In genomic region chr16:67104061-67104460, GRCh38 we compare ENCODE assay signal across 7 cellular contexts. TPM values are rescaled to one million over a fixed set of nuclear protein-coding genes. Genes with fewer than 3 reads are reported as not detected.
DNase-seq lines count a peak whose midpoint lies in the region; ATAC-seq and TF ChIP-seq lines count a peak whose summit lies in the region.
"Had no signal": no experiment of that assay in that cellular context is flagged by ENCODE, and none has a peak within 500 bp of the region (broad histone marks: within the 10 kb centered on the region; RNA-seq: fewer than 3 reads in every experiment).

No MANE protein-coding gene starts in this region.

- H3K36me3 ChIP-seq in adipocyte (ENCODE audit: control insufficient read depth, insufficient read depth, low read length, severe bottlenecking) = peaks cover 7% of the 10 kb centered on the region
- no peaks in the 10 kb centered on the region for H3K36me3 ChIP-seq in colonic mucosa

- TF ChIP-seq CTCF in HFF-Myc (IDR thresholded peaks at IDR 0.05; ENCODE audit: low read depth, low read length, missing control alignments) = peak; percentile 52
- no peak for TF ChIP-seq CTCF in colonic mucosa (IDR thresholded peaks at IDR 0.05)

- no peak for DNase-seq in HFF-Myc (ENCODE audit: extremely low read depth, low read depth)
- peak; percentile 42 for DNase-seq in adipocyte (ENCODE audit: low read depth)
- no peak for DNase-seq in naive thymus-derived CD8-positive, alpha-beta T cell
- DNase-seq in colonic mucosa = no peak
- no peak for DNase-seq in cerebellar nuclear complex (lab: John Stamatoyannopoulos, UW)
- no peak for DNase-seq in activated effector memory CD4-positive, alpha-beta T cell treated with Interleukin-2 at 50 U/mL for 16 hours

- H3K27ac Mint-ChIP-seq in naive thymus-derived CD8-positive, alpha-beta T cell = peak overlapping the region in 6 of 10 donors; percentile 3 to 51 (median 30)

- peaks cover 30% of the 10 kb centered on the region for H3K4me1 ChIP-seq in adipocyte (ENCODE audit: control insufficient read depth, insufficient read depth, low read length)
- H3K4me1 ChIP-seq in colonic mucosa = no peaks in the 10 kb centered on the region

- H3K4me3 ChIP-seq in HFF-Myc (replicated peaks; ENCODE audit: low read depth, low read length) = no peak overlapping the region
- H3K4me3 ChIP-seq in adipocyte (ENCODE audit: low read length) = no peak overlapping the region
- H3K4me3 ChIP-seq in colonic mucosa = no peak overlapping the region
- H3K4me3 ChIP-seq: SK-N-MC had no signal

- H3K27me3 Mint-ChIP-seq in naive thymus-derived CD8-positive, alpha-beta T cell = no peaks in the 10 kb centered on the region

- H3K9me3 ChIP-seq in adipocyte (ENCODE audit: control insufficient read depth, low read length) (no peaks in the 10 kb centered on the region), colonic mucosa (no peaks in the 10 kb centered on the region)

- H3K4me1 Mint-ChIP-seq in naive thymus-derived CD8-positive, alpha-beta T cell = peaks cover 0 to 7% (median under 1%) of the 10 kb centered on the region in 4 donors

- no peaks in the 10 kb centered on the region for H3K9me3 Mint-ChIP-seq in naive thymus-derived CD8-positive, alpha-beta T cell

- peak in 1 of 2 donors; percentile 40 for ATAC-seq in naive thymus-derived CD8-positive, alpha-beta T cell

- H3K9ac ChIP-seq in adipocyte (ENCODE audit: low read length) (no peak overlapping the region), colonic mucosa (ENCODE audit: low read depth in 2 of 2, low read length in 2 of 2) (no peak overlapping the region)

- H3K27ac ChIP-seq in colonic mucosa = no peak overlapping the region
- H3K27ac ChIP-seq: SK-N-MC had no signal

- no peak overlapping the region for H3K4me3 Mint-ChIP-seq in naive thymus-derived CD8-positive, alpha-beta T cell

- H3K36me3 Mint-ChIP-seq in naive thymus-derived CD8-positive, alpha-beta T cell = peaks cover 0 to 5% (median 0%) of the 10 kb centered on the region in 3 donors

- H3K27me3 ChIP-seq in adipocyte (replicated peaks; ENCODE audit: control insufficient read depth, insufficient read depth, low read length) (no peaks in the 10 kb centered on the region), colonic mucosa (no peaks in the 10 kb centered on the region)

- POLR2A ChIA-PET in naive thymus-derived CD8-positive, alpha-beta T cell (lab: Charles Lee) = no interaction called here

- intact Hi-C loops in colonic mucosa (cut with DNase I) = no loop called here

RNA-seq across cellular contexts. Expression of gene PHAF1, which starts 5.7 kb away (rescaled TPM):
- 10 to 100 TPM; 21.4 to 23.3 TPM for total RNA-seq in naive thymus-derived CD8-positive, alpha-beta T cell
- polyA plus RNA-seq in naive thymus-derived CD8-positive, alpha-beta T cell = 10 to 100 TPM in 1 of 3 donors, 1 to 10 TPM in 2; 6.9 to 10.9 (median 6.9) TPM
- 10 to 100 TPM in 1 of 2 donors, 1 to 10 TPM in 1; 10.0 to 14.0 TPM for total RNA-seq in colonic mucosa

RNA-seq across cellular contexts. Expression of gene B3GNT9, which starts 46.7 kb away (rescaled TPM):
- 1 to 10 TPM; 1.5 to 1.8 TPM for total RNA-seq in naive thymus-derived CD8-positive, alpha-beta T cell
- polyA plus RNA-seq in naive thymus-derived CD8-positive, alpha-beta T cell = 1 to 10 TPM in 1 of 3 donors, under 1 TPM in 2; 0.19 to 1.1 (median 0.28) TPM
- 1 to 10 TPM; 4.4 to 4.9 TPM for total RNA-seq in colonic mucosa

RNA-seq across cellular contexts. Expression of gene TRADD, which starts 55.6 kb away (rescaled TPM):
- 10 to 100 TPM; 41.0 to 43.4 TPM for total RNA-seq in naive thymus-derived CD8-positive, alpha-beta T cell
- polyA plus RNA-seq in naive thymus-derived CD8-positive, alpha-beta T cell = 10 to 100 TPM; 44.9 to 49.1 (median 48.2) TPM
- 10 to 100 TPM; 27.5 to 37.1 TPM for total RNA-seq in colonic mucosa

RNA-seq across cellular contexts. Expression of gene FBXL8, which starts 55.7 kb away (rescaled TPM):
- 10 to 100 TPM in 1 of 2 experiments, 1 to 10 TPM in 1; 9.0 to 10.9 TPM for total RNA-seq in naive thymus-derived CD8-positive, alpha-beta T cell
- 1 to 10 TPM; 1.8 to 2.8 (median 2.5) TPM for polyA plus RNA-seq in naive thymus-derived CD8-positive, alpha-beta T cell
- total RNA-seq in colonic mucosa = 10 to 100 TPM; 12.0 to 27.1 TPM
